In the genomic region with DNA sequence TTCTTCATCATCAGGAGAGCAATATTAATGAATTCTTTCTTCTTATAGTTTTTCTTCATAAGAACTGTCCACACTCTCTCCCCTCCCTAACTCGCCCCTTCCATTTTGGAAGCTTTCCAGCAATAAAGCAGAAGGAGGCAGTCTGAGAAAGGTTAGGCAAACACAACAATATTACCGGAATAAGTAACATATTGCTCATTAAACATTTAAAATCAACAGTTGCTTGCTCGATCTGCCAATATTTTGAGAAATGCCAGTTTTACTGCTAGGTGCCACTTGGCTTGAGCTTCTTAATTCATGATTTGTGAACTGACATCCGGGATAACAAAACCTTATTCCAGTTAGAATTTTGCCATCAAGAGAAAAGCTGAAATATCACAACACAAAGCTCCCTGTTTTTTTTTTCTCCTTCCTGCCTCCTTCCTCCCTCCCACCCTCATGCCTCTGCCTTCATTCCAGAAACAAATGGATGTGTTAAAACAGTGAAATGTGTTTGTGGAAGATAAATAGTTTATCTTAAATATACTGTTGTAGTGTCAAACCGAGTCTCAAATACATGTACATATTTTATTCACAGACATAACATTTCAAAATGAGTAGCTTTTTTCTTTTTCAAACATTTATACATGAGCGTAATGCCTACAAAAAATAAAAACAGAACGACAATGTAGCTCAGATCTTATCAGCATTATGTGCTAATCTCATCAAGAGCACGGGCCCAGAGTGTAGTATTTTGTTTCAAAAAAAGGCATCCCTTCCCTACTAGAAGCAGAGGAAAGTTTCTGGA, we compare ENCODE assay signal across 14 cellular contexts.
DNase-seq lines count a peak whose midpoint lies in the region; ATAC-seq and TF ChIP-seq lines count a peak whose summit lies in the region.
"Had no signal": no experiment of that assay in that cellular context is flagged by ENCODE, and none has a peak within 500 bp of the region (broad histone marks: within the 10 kb centered on the region; RNA-seq: fewer than 3 reads in every experiment).

No MANE protein-coding gene starts in this region.

- POLR2A ChIA-PET in SK-N-SH (lab: Yijun Ruan, JAX), result no interaction called here

- H3K27me3 ChIP-seq in SK-N-SH (ENCODE audit: insufficient read depth), result no peaks in the 10 kb centered on the region
- H3K27me3 ChIP-seq in hepatocyte, result no peaks in the 10 kb centered on the region
- H3K27me3 ChIP-seq in subcutaneous abdominal adipose tissue (ENCODE audit: control insufficient read depth in 5 of 5, insufficient read depth in 4 of 5, low read length in 5 of 5), result no peaks in the 10 kb centered on the region
- H3K27me3 ChIP-seq: right lobe of liver had no signal

- no peak for TF ChIP-seq CTCF in SK-N-SH (IDR thresholded peaks at IDR 0.05)
- no peak for TF ChIP-seq CTCF in hepatocyte (IDR thresholded peaks at IDR 0.05; ENCODE audit: poor library complexity)

- H3K4me3 ChIP-seq in SK-N-SH (ENCODE audit: low read depth in 2 of 2, low read length in 1 of 2) (peak overlapping the region in 1 of 2 experiments; percentile 12; a peak in 1 of 4 replicates), hepatocyte (no peak overlapping the region), subcutaneous abdominal adipose tissue (ENCODE audit: low read depth in 1 of 5, low read length in 5 of 5) (peak overlapping the region in 3 of 5 donors; percentile 37 to 45 (median 44))
- H3K4me3 ChIP-seq: K562, right lobe of liver had no signal

- H4K20me1 ChIP-seq in SK-N-SH (ENCODE audit: insufficient read depth) (no peaks in the 10 kb centered on the region), hepatocyte (ENCODE audit: insufficient read depth, poor library complexity, severe bottlenecking) (no peaks in the 10 kb centered on the region)

- H3K27ac ChIP-seq in SK-N-SH (ENCODE audit: low read depth in 2 of 2, low read length in 1 of 2) (peak overlapping the region in 1 of 2 experiments; percentile 64; a peak in 3 of 4 replicates), hepatocyte (no peak overlapping the region), subcutaneous abdominal adipose tissue (ENCODE audit: low read depth, low read length) (no peak overlapping the region)
- H3K27ac ChIP-seq: right lobe of liver had no signal

- H3K9ac ChIP-seq in SK-N-SH (no peak overlapping the region), subcutaneous abdominal adipose tissue (ENCODE audit: low read length in 5 of 5) (peak overlapping the region in 2 of 5 donors; percentile 41)

- CTCF ChIA-PET in SK-N-SH (lab: Yijun Ruan, JAX), result interaction anchor here (0.8 kb wide), 1 partner anchor 42 kb away, joined by 3 read pairs; no protein-coding TSS in a partner anchor

- H3K36me3 ChIP-seq in SK-N-SH (replicated peaks in 1 of 2; ENCODE audit: control insufficient read depth in 1 of 2, insufficient read depth in 2 of 2, low read length in 1 of 2), result no peaks in the 10 kb centered on the region
- no peaks in the 10 kb centered on the region for H3K36me3 ChIP-seq in hepatocyte (replicated peaks; ENCODE audit: insufficient read depth, low read depth)
- no peaks in the 10 kb centered on the region for H3K36me3 ChIP-seq in subcutaneous abdominal adipose tissue (ENCODE audit: control insufficient read depth in 5 of 5, insufficient read depth in 5 of 5, low read length in 5 of 5)
- H3K36me3 ChIP-seq: right lobe of liver had no signal

- DNase-seq in NCI-H1694 treated with DMSO at 0.1 percent for 48 hours (lab: John Stamatoyannopoulos, UW), result peak; percentile 61
- no peak for DNase-seq in SK-N-SH
- no peak for DNase-seq in hepatocyte (ENCODE audit: low spot score)
- DNase-seq in germinal center (ENCODE audit: low spot score), result no peak
- DNase-seq: activated CD4-positive, alpha-beta T cell treated with anti-CD3 and anti-CD28 coated beads, Interleukin-2, amount 10 ng/mL, durations not matched to agents 24 days and 14 days; activated T-cell treated with anti-CD3 and anti-CD28 coated beads, Interleukin-2, amount 50 U/mL, for 72 hours; NCI-H2081 treated with DMSO at 0.1 percent for 48 hours; right lobe of liver; substantia nigra; T-helper 2 cell had no signal

- H3K4me1 ChIP-seq in SK-N-SH (ENCODE audit: control insufficient read depth in 1 of 2, insufficient read depth in 2 of 2, low read depth in 1 of 2, low read length in 1 of 2) (peaks cover 4 to 14% of the 10 kb centered on the region in 2 experiments; a peak in 3 of 4 replicates), hepatocyte (ENCODE audit: insufficient read depth) (no peaks in the 10 kb centered on the region), subcutaneous abdominal adipose tissue (ENCODE audit: control insufficient read depth in 5 of 5, insufficient read depth in 5 of 5, low read length in 5 of 5) (peaks cover 0 to 6% (median 0%) of the 10 kb centered on the region in 5 donors)
- H3K4me1 ChIP-seq: right lobe of liver had no signal

- WGBS in SK-N-SH (ENCODE audit: low lambda C conversion rate), result 28% methylated on average over 8 of the region's 8 CpGs
- 44% methylated on average over 8 of the region's 8 CpGs for WGBS in hepatocyte (ENCODE audit: low lambda C conversion rate, missing lambda C conversion rate)

- H2AFZ ChIP-seq in SK-N-SH (ENCODE audit: low read depth) (peak overlapping the region; percentile 23; the same call in 1 of the 2 replicates), hepatocyte (no peak overlapping the region)

- H3K4me2 ChIP-seq in SK-N-SH (peak overlapping the region; percentile 61), hepatocyte (peak overlapping the region; percentile 7)

- H3F3A ChIP-seq in SK-N-SH (replicated peaks; ENCODE audit: insufficient read depth), result no peaks in the 10 kb centered on the region

- ATAC-seq in GM18517 (IDR thresholded peaks at IDR 0.05; ENCODE audit: unreplicated experiment) (no peak), GM21515 (IDR thresholded peaks at IDR 0.05; ENCODE audit: unreplicated experiment) (no peak)
- ATAC-seq: activated T-cell treated with anti-CD3 and anti-CD28 coated beads, Interleukin-2, amount 50 U/mL, for 72 hours; K562; right lobe of liver had no signal

- H3K9me3 ChIP-seq in SK-N-SH, result no peaks in the 10 kb centered on the region
- H3K9me3 ChIP-seq in hepatocyte (ENCODE audit: low read depth), result no peaks in the 10 kb centered on the region
- H3K9me3 ChIP-seq in subcutaneous abdominal adipose tissue (ENCODE audit: control insufficient read depth in 5 of 5, low read length in 5 of 5), result no peaks in the 10 kb centered on the region
- H3K9me3 ChIP-seq: right lobe of liver had no signal

- H3K9me2 ChIP-seq in SK-N-SH, result no peaks in the 10 kb centered on the region
- H3K9me2 ChIP-seq in hepatocyte (replicated peaks; ENCODE audit: insufficient read depth), result no peaks in the 10 kb centered on the region

- no peak for TF ChIP-seq RAD21 in SK-N-SH (IDR thresholded peaks at IDR 0.05; ENCODE audit: low read length)

- H3K79me2 ChIP-seq in SK-N-SH (ENCODE audit: insufficient read depth) (no peaks in the 10 kb centered on the region), hepatocyte (no peaks in the 10 kb centered on the region)

- TF ChIP-seq EP300 in SK-N-SH (IDR thresholded peaks at IDR 0.05; ENCODE audit: borderline replicate concordance in 1 of 2, low read depth in 1 of 2, low read length in 1 of 2), result no peak; a peak in 1 of 4 replicates

TF ChIP-seq in SK-N-SH, 30 proteins besides CTCF, POLR2A, EP300 and RAD21:
- TF ChIP-seq MXI1 (IDR thresholded peaks at IDR 0.05; ENCODE audit: low read depth, low read length), result no peak
- TF ChIP-seq, protein P1, sequence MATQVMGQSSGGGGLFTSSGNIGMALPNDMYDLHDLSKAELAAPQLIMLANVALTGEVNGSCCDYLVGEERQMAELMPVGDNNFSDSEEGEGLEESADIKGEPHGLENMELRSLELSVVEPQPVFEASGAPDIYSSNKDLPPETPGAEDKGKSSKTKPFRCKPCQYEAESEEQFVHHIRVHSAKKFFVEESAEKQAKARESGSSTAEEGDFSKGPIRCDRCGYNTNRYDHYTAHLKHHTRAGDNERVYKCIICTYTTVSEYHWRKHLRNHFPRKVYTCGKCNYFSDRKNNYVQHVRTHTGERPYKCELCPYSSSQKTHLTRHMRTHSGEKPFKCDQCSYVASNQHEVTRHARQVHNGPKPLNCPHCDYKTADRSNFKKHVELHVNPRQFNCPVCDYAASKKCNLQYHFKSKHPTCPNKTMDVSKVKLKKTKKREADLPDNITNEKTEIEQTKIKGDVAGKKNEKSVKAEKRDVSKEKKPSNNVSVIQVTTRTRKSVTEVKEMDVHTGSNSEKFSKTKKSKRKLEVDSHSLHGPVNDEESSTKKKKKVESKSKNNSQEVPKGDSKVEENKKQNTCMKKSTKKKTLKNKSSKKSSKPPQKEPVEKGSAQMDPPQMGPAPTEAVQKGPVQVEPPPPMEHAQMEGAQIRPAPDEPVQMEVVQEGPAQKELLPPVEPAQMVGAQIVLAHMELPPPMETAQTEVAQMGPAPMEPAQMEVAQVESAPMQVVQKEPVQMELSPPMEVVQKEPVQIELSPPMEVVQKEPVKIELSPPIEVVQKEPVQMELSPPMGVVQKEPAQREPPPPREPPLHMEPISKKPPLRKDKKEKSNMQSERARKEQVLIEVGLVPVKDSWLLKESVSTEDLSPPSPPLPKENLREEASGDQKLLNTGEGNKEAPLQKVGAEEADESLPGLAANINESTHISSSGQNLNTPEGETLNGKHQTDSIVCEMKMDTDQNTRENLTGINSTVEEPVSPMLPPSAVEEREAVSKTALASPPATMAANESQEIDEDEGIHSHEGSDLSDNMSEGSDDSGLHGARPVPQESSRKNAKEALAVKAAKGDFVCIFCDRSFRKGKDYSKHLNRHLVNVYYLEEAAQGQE (IDR thresholded peaks at IDR 0.05; ENCODE audit: low read depth, low read length), result no peak
- TF ChIP-seq GABPA (IDR thresholded peaks at IDR 0.05; ENCODE audit: low read depth), result no peak
- no peak for TF ChIP-seq SMC3 (IDR thresholded peaks at IDR 0.05; ENCODE audit: low read depth, low read length)
- TF ChIP-seq SIN3A (IDR thresholded peaks at IDR 0.05; ENCODE audit: borderline replicate concordance, low read depth, low read length), result no peak
- TF ChIP-seq NRF1 (IDR thresholded peaks at IDR 0.05; ENCODE audit: low read depth, low read length), result no peak
- TF ChIP-seq RCOR1 (IDR thresholded peaks at IDR 0.05; ENCODE audit: low read length), result 0 out of 2 replicates have a peak, but pooled peaks have one; percentile 37
- TF ChIP-seq FOSL2 (IDR thresholded peaks at IDR 0.05; ENCODE audit: borderline replicate concordance, low read depth), result no peak
- TF ChIP-seq POLR2AphosphoS5 (IDR thresholded peaks at IDR 0.05; ENCODE audit: low read depth, low read length), result no peak
- TF ChIP-seq, protein P2, sequence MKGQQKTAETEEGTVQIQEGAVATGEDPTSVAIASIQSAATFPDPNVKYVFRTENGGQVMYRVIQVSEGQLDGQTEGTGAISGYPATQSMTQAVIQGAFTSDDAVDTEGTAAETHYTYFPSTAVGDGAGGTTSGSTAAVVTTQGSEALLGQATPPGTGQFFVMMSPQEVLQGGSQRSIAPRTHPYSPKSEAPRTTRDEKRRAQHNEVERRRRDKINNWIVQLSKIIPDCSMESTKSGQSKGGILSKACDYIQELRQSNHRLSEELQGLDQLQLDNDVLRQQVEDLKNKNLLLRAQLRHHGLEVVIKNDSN (IDR thresholded peaks at IDR 0.05; ENCODE audit: borderline replicate concordance, low read depth), result no peak
- peak; percentile 80 for TF ChIP-seq GATA2 (CRISPR knock-in tag; IDR thresholded peaks at IDR 0.05)
